ENCODE assay signal across 12 cellular contexts in the genomic region with DNA sequence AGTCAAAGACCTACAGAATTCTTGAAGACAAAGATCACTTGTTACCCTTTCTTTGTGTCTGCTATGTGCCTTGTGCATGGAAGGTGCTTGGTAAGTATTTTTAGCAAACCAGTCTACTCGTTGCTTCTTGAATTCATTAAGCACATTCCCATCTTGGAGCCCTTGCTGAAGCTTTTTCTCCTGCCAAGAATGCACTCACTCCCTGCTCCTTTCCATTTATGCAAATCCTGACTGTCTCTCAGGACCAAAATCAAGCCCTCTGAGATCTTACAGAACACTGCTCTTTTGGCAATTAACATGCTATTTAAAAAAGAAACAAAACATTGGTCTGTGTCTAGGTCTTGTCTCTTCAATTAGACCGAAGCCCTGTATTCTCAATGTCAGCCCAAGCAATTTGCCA.
DNase-seq lines count a peak whose midpoint lies in the region; ATAC-seq and TF ChIP-seq lines count a peak whose summit lies in the region.
"Had no signal": no experiment of that assay in that cellular context is flagged by ENCODE, and none has a peak within 500 bp of the region (broad histone marks: within the 10 kb centered on the region; RNA-seq: fewer than 3 reads in every experiment).

No MANE protein-coding gene starts in this region.

- in situ Hi-C loops in astrocyte of the cerebellum (cut with HindIII; ENCODE audit: low sequenced_read_pairs), result no loop called here

- peak overlapping the region; percentile 60 for H3K27ac ChIP-seq in stomach smooth muscle (ENCODE audit: low read length)

- TF ChIP-seq CTCF in HFFc6 (IDR thresholded peaks at IDR 0.05) (no peak), astrocyte of the cerebellum (IDR thresholded peaks at IDR 0.05; ENCODE audit: low read depth, low read length, missing control alignments) (no peak), MCF 10A (IDR thresholded peaks at IDR 0.05; ENCODE audit: unreplicated experiment) (no peak)
- TF ChIP-seq CTCF in activated CD8-positive, alpha-beta T cell treated with anti-CD3 and anti-CD28 coated beads for 36 hours (IDR thresholded peaks at IDR 0.05), result no peak

- DNase-seq in HFFc6 (no peak), astrocyte of the cerebellum (ENCODE audit: low read depth) (peak; percentile 67), iris pigment epithelial cell (ENCODE audit: low read depth) (peak; percentile 16), H7 (no peak), MCF 10A (ENCODE audit: unreplicated experiment) (no peak), occipital lobe (lab: John Stamatoyannopoulos, UW) (no peak)
- no peak for DNase-seq in activated CD8-positive, alpha-beta T cell treated with anti-CD3 and anti-CD28 coated beads for 36 hours
- DNase-seq: activated CD4-positive, alpha-beta T cell treated with anti-CD3 and anti-CD28 coated beads for 48 hours; activated naive CD4-positive, alpha-beta T cell treated with Interleukin-2 at 50 U/mL for 16 hours; DMS53; SHP77 had no signal

- H3K27ac Mint-ChIP-seq in HFFc6, result peak overlapping the region; percentile 89
- no peak overlapping the region for H3K27ac Mint-ChIP-seq in activated CD8-positive, alpha-beta T cell treated with anti-CD3 and anti-CD28 coated beads for 36 hours
- no peak overlapping the region for H3K27ac Mint-ChIP-seq in MCF 10A (ENCODE audit: low read depth, unreplicated experiment)

- POLR2A ChIA-PET in activated CD8-positive, alpha-beta T cell treated with anti-CD3 and anti-CD28 coated beads for 36 hours (lab: Charles Lee), result interaction anchor here (1.2 kb wide), 1 partner anchor 108 kb away, joined by 3 read pairs; no protein-coding TSS in a partner anchor
- POLR2A ChIA-PET in MCF 10A (lab: Yijun Ruan, JAX), result interaction anchor here (5.3 kb wide), 1 partner anchor 106 kb away, joined by 97 read pairs; the partner anchor contains the start of gene RTN4

- H3K9me3 ChIP-seq in stomach smooth muscle (ENCODE audit: control insufficient read depth in 2 of 2, low read length in 2 of 2), result no peaks in the 10 kb centered on the region

- H3K36me3 Mint-ChIP-seq in HFFc6 (ENCODE audit: low read depth) (no peaks in the 10 kb centered on the region), MCF 10A (ENCODE audit: insufficient read depth, unreplicated experiment) (no peaks in the 10 kb centered on the region)
- H3K36me3 Mint-ChIP-seq in activated CD8-positive, alpha-beta T cell treated with anti-CD3 and anti-CD28 coated beads for 36 hours (ENCODE audit: low read depth), result no peaks in the 10 kb centered on the region

- H3K27me3 ChIP-seq in stomach smooth muscle (ENCODE audit: control insufficient read depth in 1 of 2, insufficient read depth in 2 of 2, low read length in 2 of 2) (no peaks in the 10 kb centered on the region), H7 (ENCODE audit: control insufficient read depth, insufficient read depth, low read length) (no peaks in the 10 kb centered on the region)

- H3K4me1 ChIP-seq in stomach smooth muscle (ENCODE audit: control insufficient read depth, insufficient read depth, low read length), result peaks cover 68% of the 10 kb centered on the region

- no peaks in the 10 kb centered on the region for H3K36me3 ChIP-seq in stomach smooth muscle (ENCODE audit: control insufficient read depth in 2 of 2, insufficient read depth in 2 of 2, low read length in 2 of 2)
- no peaks in the 10 kb centered on the region for H3K36me3 ChIP-seq in H7 (replicated peaks; ENCODE audit: control insufficient read depth, insufficient read depth, low read length)

- H3K9me3 Mint-ChIP-seq in HFFc6, result no peaks in the 10 kb centered on the region
- H3K9me3 Mint-ChIP-seq in activated CD8-positive, alpha-beta T cell treated with anti-CD3 and anti-CD28 coated beads for 36 hours, result no peaks in the 10 kb centered on the region
- H3K9me3 Mint-ChIP-seq in MCF 10A (ENCODE audit: unreplicated experiment), result no peaks in the 10 kb centered on the region

- H3K27me3 Mint-ChIP-seq in HFFc6 (ENCODE audit: insufficient read depth) (peaks cover 3% of the 10 kb centered on the region), MCF 10A (ENCODE audit: insufficient read depth, unreplicated experiment) (no peaks in the 10 kb centered on the region)
- peaks cover 1% of the 10 kb centered on the region for H3K27me3 Mint-ChIP-seq in activated CD8-positive, alpha-beta T cell treated with anti-CD3 and anti-CD28 coated beads for 36 hours

- no TSS peak for BruUV-seq in MCF 10A (replicated peaks; lab: Mats Ljungman, UMichigan)

- intact Hi-C loops in activated CD8-positive, alpha-beta T cell treated with anti-CD3 and anti-CD28 coated beads for 36 hours (cut with micrococcal nuclease), result no loop called here
- intact Hi-C loops in MCF 10A (cut with micrococcal nuclease), result no loop called here

- CTCF ChIA-PET in activated CD8-positive, alpha-beta T cell treated with anti-CD3 and anti-CD28 coated beads for 36 hours (lab: Charles Lee), result interaction anchor here (1.0 to 5.1 kb wide), 3 partner anchors 12 to 145 kb away, joined by 3 to 30 read pairs (median 3); no protein-coding TSS in a partner anchor
- CTCF ChIA-PET in MCF 10A (lab: Yijun Ruan, JAX), result interaction anchor here (0.5 to 2.4 kb wide), 4 partner anchors 11 to 257 kb away, joined by 3 to 11 read pairs (median 4); no protein-coding TSS in a partner anchor

- H3K4me3 ChIP-seq in astrocyte of the cerebellum (ENCODE audit: low read depth, low read length) (no peak overlapping the region), stomach smooth muscle (ENCODE audit: low read length in 2 of 2) (peak overlapping the region; percentile 0 to 28), H7 (ENCODE audit: insufficient read depth, low read depth, low read length) (no peak overlapping the region)

- ATAC-seq in activated CD8-positive, alpha-beta T cell treated with anti-CD3 and anti-CD28 coated beads for 36 hours, result no peak

- H3K4me1 Mint-ChIP-seq in HFFc6 (ENCODE audit: low read depth), result peaks cover 77% of the 10 kb centered on the region
- H3K4me1 Mint-ChIP-seq in activated CD8-positive, alpha-beta T cell treated with anti-CD3 and anti-CD28 coated beads for 36 hours (ENCODE audit: low read depth), result peaks cover 4% of the 10 kb centered on the region
- peaks cover 25% of the 10 kb centered on the region for H3K4me1 Mint-ChIP-seq in MCF 10A (ENCODE audit: insufficient read depth, unreplicated experiment)

- H3K4me3 Mint-ChIP-seq in HFFc6 (peak overlapping the region; percentile 77), MCF 10A (ENCODE audit: unreplicated experiment) (no peak overlapping the region)
- no peak overlapping the region for H3K4me3 Mint-ChIP-seq in activated CD8-positive, alpha-beta T cell treated with anti-CD3 and anti-CD28 coated beads for 36 hours

- H3K9ac ChIP-seq in stomach smooth muscle (ENCODE audit: low read length in 2 of 2), result no peak overlapping the region

Comparison
In these comparisons a context has a peak if more than half of its experiments do, and no peak if none do; other contexts are left out.
1. DNase-seq: peak in astrocyte of the cerebellum (single experiment) and iris pigment epithelial cell (single experiment); none in HFFc6 (single experiment), activated CD8-positive, alpha-beta T cell treated with anti-CD3 and anti-CD28 coated beads for 36 hours (single experiment), H7 (single experiment), MCF 10A (single experiment) and occipital lobe (single experiment).
2. H3K4me3 ChIP-seq: peak in stomach smooth muscle (2 of 2); none in astrocyte of the cerebellum (single experiment) and H7 (single experiment).